Comparison of ENCODE assay signal across 8 cellular contexts in the genomic region with DNA sequence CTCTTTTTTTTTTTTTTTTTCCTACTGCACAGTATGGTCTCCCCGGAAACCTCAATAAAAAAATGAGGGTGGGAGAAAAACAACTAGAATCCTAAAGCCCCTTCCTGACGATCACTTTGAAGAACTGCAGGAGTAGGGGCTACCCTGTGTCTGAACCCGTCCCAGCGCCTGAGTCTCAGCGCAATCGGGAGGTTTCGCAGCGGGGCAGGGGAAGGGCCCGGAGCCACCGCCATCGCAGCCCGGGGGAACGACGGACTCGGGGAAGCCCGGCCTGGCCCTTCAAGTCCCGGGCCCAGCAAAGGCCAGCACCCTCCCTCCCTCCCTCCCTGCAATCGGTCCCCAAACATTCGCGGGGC. TPM values are rescaled to one million over a fixed set of nuclear protein-coding genes. Genes with fewer than 3 reads are reported as not detected.
A peak's percentile ranks its signal among the peaks of the same experiment; 100 is the strongest.
DNase-seq lines count a peak whose midpoint lies in the region; ATAC-seq and TF ChIP-seq lines count a peak whose summit lies in the region.

No MANE protein-coding gene starts in this region.

- peak overlapping the region; percentile 98 for H3K4me3 ChIP-seq in AG10803 (ENCODE audit: low read length)

- H3K36me3 Mint-ChIP-seq in activated CD8-positive, alpha-beta T cell treated with anti-CD3 and anti-CD28 coated beads, Interleukin-2, amount 10 ng/mL, durations not matched to agents 7 days and 5 days (ENCODE audit: low read depth), result peaks cover 26% of the 10 kb centered on the region
- H3K36me3 Mint-ChIP-seq in glutamatergic neuron (ENCODE audit: unreplicated experiment) (no peaks in the 10 kb centered on the region), progenitor cell of endocrine pancreas (ENCODE audit: insufficient read depth) (peaks cover 10% of the 10 kb centered on the region)

- ATAC-seq in GM18867 (IDR thresholded peaks at IDR 0.05; ENCODE audit: unreplicated experiment), result peak; percentile 12
- peak; percentile 11 for ATAC-seq in HG03103 (IDR thresholded peaks at IDR 0.05; ENCODE audit: low read depth, unreplicated experiment)
- peak; percentile 37 for ATAC-seq in activated CD8-positive, alpha-beta T cell treated with anti-CD3 and anti-CD28 coated beads, Interleukin-2, amount 10 ng/mL, durations not matched to agents 7 days and 5 days

- CTCF ChIA-PET in activated CD8-positive, alpha-beta T cell treated with anti-CD3 and anti-CD28 coated beads, Interleukin-2, amount 10 ng/mL, durations not matched to agents 7 days and 5 days (lab: Charles Lee), result interaction anchor here (0.7 to 1.5 kb wide), 3 partner anchors 9 to 833 kb away, joined by 3 to 4 read pairs (median 3); no protein-coding TSS in a partner anchor

- POLR2A ChIA-PET in activated CD8-positive, alpha-beta T cell treated with anti-CD3 and anti-CD28 coated beads, Interleukin-2, amount 10 ng/mL, durations not matched to agents 7 days and 5 days (lab: Charles Lee), result interaction anchor here (0.6 to 2.7 kb wide), 5 partner anchors 9 to 40 kb away, joined by 3 to 16 read pairs (median 5); a partner anchor contains a TSS

- no peak for DNase-seq in AG10803 (ENCODE audit: low read depth)
- no peak for DNase-seq in activated CD8-positive, alpha-beta T cell treated with anti-CD3 and anti-CD28 coated beads, Interleukin-2, amount 10 ng/mL, durations not matched to agents 7 days and 5 days
- no peak for DNase-seq in glutamatergic neuron
- DNase-seq in progenitor cell of endocrine pancreas (ENCODE audit: low spot score, unreplicated experiment), result no peak
- no peak for DNase-seq in NCI-H2081 (lab: John Stamatoyannopoulos, UW)
- DNase-seq in NCI-H1048 (lab: John Stamatoyannopoulos, UW), result no peak

- peak overlapping the region; percentile 97 for H3K27ac Mint-ChIP-seq in activated CD8-positive, alpha-beta T cell treated with anti-CD3 and anti-CD28 coated beads, Interleukin-2, amount 10 ng/mL, durations not matched to agents 7 days and 5 days
- H3K27ac Mint-ChIP-seq in glutamatergic neuron (ENCODE audit: unreplicated experiment) (peak overlapping the region; percentile 96), progenitor cell of endocrine pancreas (peak overlapping the region; percentile 99)

- peak overlapping the region; percentile 90 for H3K4me3 Mint-ChIP-seq in activated CD8-positive, alpha-beta T cell treated with anti-CD3 and anti-CD28 coated beads, Interleukin-2, amount 10 ng/mL, durations not matched to agents 7 days and 5 days
- H3K4me3 Mint-ChIP-seq in glutamatergic neuron (ENCODE audit: unreplicated experiment), result peak overlapping the region; percentile 94
- peak overlapping the region; percentile 92 for H3K4me3 Mint-ChIP-seq in progenitor cell of endocrine pancreas (ENCODE audit: low read depth)

- no peaks in the 10 kb centered on the region for H3K27me3 Mint-ChIP-seq in activated CD8-positive, alpha-beta T cell treated with anti-CD3 and anti-CD28 coated beads, Interleukin-2, amount 10 ng/mL, durations not matched to agents 7 days and 5 days (ENCODE audit: low read depth)
- H3K27me3 Mint-ChIP-seq in glutamatergic neuron (ENCODE audit: unreplicated experiment) (peaks cover 6% of the 10 kb centered on the region), progenitor cell of endocrine pancreas (no peaks in the 10 kb centered on the region)

- TF ChIP-seq CTCF in AG10803 (conservative IDR thresholded peaks at IDR 0.05; ENCODE audit: low read length) (no peak), glutamatergic neuron (IDR thresholded peaks at IDR 0.05; ENCODE audit: partially characterized antibody, unreplicated experiment) (no peak), progenitor cell of endocrine pancreas (IDR thresholded peaks at IDR 0.05; ENCODE audit: unreplicated experiment) (no peak)

- peaks cover 28% of the 10 kb centered on the region for H3K4me1 Mint-ChIP-seq in activated CD8-positive, alpha-beta T cell treated with anti-CD3 and anti-CD28 coated beads, Interleukin-2, amount 10 ng/mL, durations not matched to agents 7 days and 5 days (ENCODE audit: low read depth)
- H3K4me1 Mint-ChIP-seq in glutamatergic neuron (ENCODE audit: low read depth, unreplicated experiment) (peaks cover 1% of the 10 kb centered on the region), progenitor cell of endocrine pancreas (ENCODE audit: low read depth) (peaks cover 10% of the 10 kb centered on the region)

- no peaks in the 10 kb centered on the region for H3K9me3 Mint-ChIP-seq in activated CD8-positive, alpha-beta T cell treated with anti-CD3 and anti-CD28 coated beads, Interleukin-2, amount 10 ng/mL, durations not matched to agents 7 days and 5 days (ENCODE audit: insufficient read depth)
- H3K9me3 Mint-ChIP-seq in glutamatergic neuron (ENCODE audit: unreplicated experiment), result peaks cover 3% of the 10 kb centered on the region
- no peaks in the 10 kb centered on the region for H3K9me3 Mint-ChIP-seq in progenitor cell of endocrine pancreas (ENCODE audit: low read depth)

RNA-seq across cellular contexts. Expression of a gene that starts 0.4 kb away (rescaled TPM):
- 10 to 100 TPM; 87.1 to 89.1 TPM for total RNA-seq in activated CD8-positive, alpha-beta T cell treated with anti-CD3 and anti-CD28 coated beads, Interleukin-2, amount 10 ng/mL, durations not matched to agents 7 days and 5 days
- total RNA-seq in glutamatergic neuron (ENCODE audit: unreplicated experiment), result 155 TPM
- 90.7 and 99.9 TPM in 2 replicates for total RNA-seq in progenitor cell of endocrine pancreas

RNA-seq across cellular contexts. Expression of a gene that starts 34.7 kb away (rescaled TPM):
- 10 to 100 TPM; 21.1 to 26.7 TPM for total RNA-seq in activated CD8-positive, alpha-beta T cell treated with anti-CD3 and anti-CD28 coated beads, Interleukin-2, amount 10 ng/mL, durations not matched to agents 7 days and 5 days
- total RNA-seq in glutamatergic neuron (ENCODE audit: unreplicated experiment) (16.5 TPM), progenitor cell of endocrine pancreas (25.8 and 27.1 TPM in 2 replicates)
